ENCODE assay signal across 1 cellular context in genomic region chr5:132963175-132964104, GRCh38.
TF ChIP-seq lines count a peak whose summit lies in the region.

Gene AFF4 (minus strand): TSS chr5:132963634. CDS start chr5:132937189, 26,445 bp downstream.

TF ChIP-seq in HepG2, 621 proteins besides CTCF, POLR2A, EP300 and RAD21 (continued from another document and continues in another):
- TF ChIP-seq SKIL (CRISPR knock-in tag; IDR thresholded peaks at IDR 0.05; ENCODE audit: borderline replicate concordance) (peak; percentile 66), ZNF75D (CRISPR knock-in tag; IDR thresholded peaks at IDR 0.05; ENCODE audit: borderline replicate concordance) (no peak), ZNF784 (CRISPR knock-in tag; IDR thresholded peaks at IDR 0.05; ENCODE audit: borderline replicate concordance) (peak; percentile 79), ZNF513 (CRISPR knock-in tag; conservative IDR thresholded peaks at IDR 0.05) (no peak), AKAP8 (CRISPR knock-in tag; IDR thresholded peaks at IDR 0.05) (peak; percentile 60), CENPX (CRISPR knock-in tag; IDR thresholded peaks at IDR 0.05) (no peak), HNF1A (IDR thresholded peaks at IDR 0.05; ENCODE audit: low read depth) (no peak), HNF1A (CRISPR knock-in tag; IDR thresholded peaks at IDR 0.05; ENCODE audit: borderline replicate concordance) (peak; percentile 36; the same call in 1 of the 2 replicates), RBFOX2 (IDR thresholded peaks at IDR 0.05; ENCODE audit: low read depth, low read length) (peak; percentile 97), ZNF276 (CRISPR knock-in tag; IDR thresholded peaks at IDR 0.05; ENCODE audit: low read depth) (0 out of 2 replicates have a peak, but pooled peaks have one; percentile 77), AGO2 (optimal IDR thresholded peaks at IDR 0.05; ENCODE audit: low read depth, low read length) (peak; percentile 84), RORA (CRISPR knock-in tag; IDR thresholded peaks at IDR 0.05) (no peak), CREB1 (IDR thresholded peaks at IDR 0.05) (peak; percentile 87), CREB1 (CRISPR knock-in tag; IDR thresholded peaks at IDR 0.05) (peak; percentile 54), SMARCE1 (IDR thresholded peaks at IDR 0.05; ENCODE audit: borderline replicate concordance) (no peak), NCOA5 (CRISPR knock-in tag; IDR thresholded peaks at IDR 0.05) (0 out of 2 replicates have a peak, but pooled peaks have one; percentile 31), ARID5B (CRISPR knock-in tag; IDR thresholded peaks at IDR 0.05) (peak; percentile 77), ZNF83 (CRISPR knock-in tag; IDR thresholded peaks at IDR 0.05; ENCODE audit: borderline replicate concordance) (peak; percentile 40; the same call in 1 of the 2 replicates), ZNF326 (CRISPR knock-in tag; IDR thresholded peaks at IDR 0.05; ENCODE audit: borderline replicate concordance) (no peak), RAD51 (IDR thresholded peaks at IDR 0.05; ENCODE audit: borderline replicate concordance) (peak; percentile 99), ZNF580 (CRISPR knock-in tag; IDR thresholded peaks at IDR 0.05; ENCODE audit: borderline replicate concordance, low read depth) (peak; percentile 72; the same call in 1 of the 2 replicates), TCF12 (IDR thresholded peaks at IDR 0.05) (no peak), TCF12 (CRISPR knock-in tag; IDR thresholded peaks at IDR 0.05) (no peak), HOMEZ (CRISPR knock-in tag; IDR thresholded peaks at IDR 0.05; ENCODE audit: low read depth) (peak; percentile 62; the same call in 1 of the 2 replicates), ZFP37 (CRISPR knock-in tag; IDR thresholded peaks at IDR 0.05; ENCODE audit: borderline replicate concordance) (peak; percentile 48; the same call in 1 of the 2 replicates), ZNF878 (CRISPR knock-in tag; IDR thresholded peaks at IDR 0.05) (peak; percentile 97), IKZF5 (CRISPR knock-in tag; IDR thresholded peaks at IDR 0.05) (peak; percentile 96), THAP9 (CRISPR knock-in tag; IDR thresholded peaks at IDR 0.05; ENCODE audit: borderline replicate concordance) (peak; percentile 96), KDM4B (CRISPR knock-in tag; IDR thresholded peaks at IDR 0.05) (0 out of 2 replicates have a peak, but pooled peaks have one; percentile 16), ZNF503 (CRISPR knock-in tag; IDR thresholded peaks at IDR 0.05) (peak; percentile 51; the same call in 1 of the 2 replicates), ZNF879 (CRISPR knock-in tag; IDR thresholded peaks at IDR 0.05) (peak; percentile 25; the same call in 1 of the 2 replicates), JUN (CRISPR knock-in tag; IDR thresholded peaks at IDR 0.05) (no peak)
